Comparison of ENCODE assay signal across 1 cellular context in genomic region chr14:99522025-99522401, GRCh38.
TF ChIP-seq lines count a peak whose summit lies in the region.

No MANE protein-coding gene starts in this region.

TF ChIP-seq in SK-N-SH, 30 proteins besides CTCF, POLR2A, EP300 and RAD21 (continued from another document):
- TF ChIP-seq SIN3A (IDR thresholded peaks at IDR 0.05; ENCODE audit: borderline replicate concordance, low read depth, low read length) (no peak), NRF1 (IDR thresholded peaks at IDR 0.05; ENCODE audit: low read depth, low read length) (no peak), FOXJ3 (CRISPR knock-in tag; IDR thresholded peaks at IDR 0.05) (no peak), YY1 (IDR thresholded peaks at IDR 0.05; ENCODE audit: low read depth) (no peak), USF1 (IDR thresholded peaks at IDR 0.05; ENCODE audit: borderline replicate concordance, low read depth) (no peak), MAX (IDR thresholded peaks at IDR 0.05; ENCODE audit: low read depth) (no peak), RXRA (IDR thresholded peaks at IDR 0.05; ENCODE audit: borderline replicate concordance, low read depth) (no peak), FOXM1 (IDR thresholded peaks at IDR 0.05; ENCODE audit: low read depth) (no peak), IRF3 (IDR thresholded peaks at IDR 0.05; ENCODE audit: low read depth, low read length) (no peak), PBX3 (IDR thresholded peaks at IDR 0.05) (no peak)
